ENCODE assay signal across 11 cellular contexts in genomic region chr12:46458500-46459106, GRCh38.
A peak's percentile ranks its signal among the peaks of the same experiment; 100 is the strongest.
DNase-seq lines count a peak whose midpoint lies in the region; ATAC-seq and TF ChIP-seq lines count a peak whose summit lies in the region.
"Had no signal": no experiment of that assay in that cellular context is flagged by ENCODE, and none has a peak within 500 bp of the region (broad histone marks: within the 10 kb centered on the region; RNA-seq: fewer than 3 reads in every experiment).

No MANE protein-coding gene starts in this region.

- no peaks in the 10 kb centered on the region for H3K36me3 Mint-ChIP-seq in CD8-positive, alpha-beta memory T cell
- H3K36me3 Mint-ChIP-seq in activated T-helper 1 cell treated with anti-CD3 and anti-CD28 coated beads, Interleukin-12 subunit alpha, Interleukin-12 subunit beta, Interleukin-2, Interleukin-4 antibody, amounts not matched to agents 30 ng/mL and 10 ng/mL and 1 ng/mL, durations not matched to agents 14 hours and 24 hours and 36 hours (ENCODE audit: low read depth), result peaks cover 2% of the 10 kb centered on the region
- H3K36me3 Mint-ChIP-seq in osteocyte (ENCODE audit: unreplicated experiment), result peaks cover 7% of the 10 kb centered on the region

- peak in 1 of 5 donors; percentile 12 for DNase-seq in CD8-positive, alpha-beta memory T cell
- DNase-seq in KBM-7 (peak; percentile 22), osteocyte (ENCODE audit: extremely low spot score, unreplicated experiment) (no peak), NCI-H345 (lab: John Stamatoyannopoulos, UW) (no peak), COLO829 (ENCODE audit: low spot score) (no peak)
- DNase-seq in activated T-helper 1 cell treated with anti-CD3 and anti-CD28 coated beads, Interleukin-12 subunit alpha, Interleukin-12 subunit beta, Interleukin-2, Interleukin-4 antibody, amounts not matched to agents 30 ng/mL and 10 ng/mL and 1 ng/mL, durations not matched to agents 14 hours and 24 hours and 36 hours (ENCODE audit: low spot score), result no peak
- DNase-seq: NCI-H1694, SK-N-SH had no signal

- peak overlapping the region; percentile 4 to 70 (median 48) for H3K4me3 Mint-ChIP-seq in CD8-positive, alpha-beta memory T cell
- peak overlapping the region; percentile 66 for H3K4me3 Mint-ChIP-seq in activated T-helper 1 cell treated with anti-CD3 and anti-CD28 coated beads, Interleukin-12 subunit alpha, Interleukin-12 subunit beta, Interleukin-2, Interleukin-4 antibody, amounts not matched to agents 30 ng/mL and 10 ng/mL and 1 ng/mL, durations not matched to agents 14 hours and 24 hours and 36 hours
- no peak overlapping the region for H3K4me3 Mint-ChIP-seq in osteocyte (ENCODE audit: unreplicated experiment)

- H3K9me3 ChIP-seq in CD8-positive, alpha-beta memory T cell (ENCODE audit: low read length), result no peaks in the 10 kb centered on the region
- H3K9me3 ChIP-seq: right atrium auricular region, SK-N-SH had no signal

- CTCF ChIA-PET in CD8-positive, alpha-beta memory T cell (lab: Charles Lee), result no interaction called here

- peak overlapping the region; percentile 29 to 92 (median 63) for H3K27ac Mint-ChIP-seq in CD8-positive, alpha-beta memory T cell
- H3K27ac Mint-ChIP-seq in activated T-helper 1 cell treated with anti-CD3 and anti-CD28 coated beads, Interleukin-12 subunit alpha, Interleukin-12 subunit beta, Interleukin-2, Interleukin-4 antibody, amounts not matched to agents 30 ng/mL and 10 ng/mL and 1 ng/mL, durations not matched to agents 14 hours and 24 hours and 36 hours, result peak overlapping the region; percentile 99
- peak overlapping the region; percentile 89 for H3K27ac Mint-ChIP-seq in osteocyte (ENCODE audit: unreplicated experiment)

- ATAC-seq in HG02623 (IDR thresholded peaks at IDR 0.05; ENCODE audit: unreplicated experiment), result no peak
- ATAC-seq: foreskin keratinocyte had no signal

- H3K9me3 Mint-ChIP-seq in CD8-positive, alpha-beta memory T cell, result no peaks in the 10 kb centered on the region
- H3K9me3 Mint-ChIP-seq in activated T-helper 1 cell treated with anti-CD3 and anti-CD28 coated beads, Interleukin-12 subunit alpha, Interleukin-12 subunit beta, Interleukin-2, Interleukin-4 antibody, amounts not matched to agents 30 ng/mL and 10 ng/mL and 1 ng/mL, durations not matched to agents 14 hours and 24 hours and 36 hours, result no peaks in the 10 kb centered on the region
- no peaks in the 10 kb centered on the region for H3K9me3 Mint-ChIP-seq in osteocyte (ENCODE audit: unreplicated experiment)

- no peaks in the 10 kb centered on the region for H3K27me3 Mint-ChIP-seq in CD8-positive, alpha-beta memory T cell
- H3K27me3 Mint-ChIP-seq in activated T-helper 1 cell treated with anti-CD3 and anti-CD28 coated beads, Interleukin-12 subunit alpha, Interleukin-12 subunit beta, Interleukin-2, Interleukin-4 antibody, amounts not matched to agents 30 ng/mL and 10 ng/mL and 1 ng/mL, durations not matched to agents 14 hours and 24 hours and 36 hours (ENCODE audit: insufficient read depth), result no peaks in the 10 kb centered on the region
- no peaks in the 10 kb centered on the region for H3K27me3 Mint-ChIP-seq in osteocyte (ENCODE audit: unreplicated experiment)

- H3K36me3 ChIP-seq in CD8-positive, alpha-beta memory T cell (ENCODE audit: insufficient read depth, low read length), result no peaks in the 10 kb centered on the region
- H3K36me3 ChIP-seq: right atrium auricular region had no signal

- H3K4me1 ChIP-seq in CD8-positive, alpha-beta memory T cell (ENCODE audit: insufficient read depth, low read length), result peaks cover 60% of the 10 kb centered on the region

- intact Hi-C loops in activated T-helper 1 cell treated with anti-CD3 and anti-CD28 coated beads, Interleukin-12 subunit alpha, Interleukin-12 subunit beta, Interleukin-2, Interleukin-4 antibody, amounts not matched to agents 30 ng/mL and 10 ng/mL and 1 ng/mL, durations not matched to agents 14 hours and 24 hours and 36 hours (cut with micrococcal nuclease), result loop anchor here (1.0 to 10.0 kb wide), 11 partner anchors 12 to 474 kb away; no protein-coding TSS in a partner anchor

- H3K4me1 Mint-ChIP-seq in CD8-positive, alpha-beta memory T cell, result peaks cover 54 to 63% (median 63%) of the 10 kb centered on the region in 3 donors
- peaks cover 67% of the 10 kb centered on the region for H3K4me1 Mint-ChIP-seq in activated T-helper 1 cell treated with anti-CD3 and anti-CD28 coated beads, Interleukin-12 subunit alpha, Interleukin-12 subunit beta, Interleukin-2, Interleukin-4 antibody, amounts not matched to agents 30 ng/mL and 10 ng/mL and 1 ng/mL, durations not matched to agents 14 hours and 24 hours and 36 hours (ENCODE audit: low read depth)
- H3K4me1 Mint-ChIP-seq in osteocyte (ENCODE audit: unreplicated experiment), result peaks cover 57% of the 10 kb centered on the region

- H3K27me3 ChIP-seq in CD8-positive, alpha-beta memory T cell (ENCODE audit: insufficient read depth, low read length, poor library complexity, severe bottlenecking), result no peaks in the 10 kb centered on the region
- H3K27me3 ChIP-seq: foreskin keratinocyte, right atrium auricular region had no signal

- in situ Hi-C loops in KBM-7 (cut with MboI; ENCODE audit: low pct_unique_long_range_greater_than_20kb, low sequenced_read_pairs), result no loop called here

- POLR2A ChIA-PET in CD8-positive, alpha-beta memory T cell (lab: Charles Lee), result no interaction called here

- H3K27ac ChIP-seq in CD8-positive, alpha-beta memory T cell (ENCODE audit: low read depth, low read length), result no peak overlapping the region
- H3K27ac ChIP-seq: foreskin keratinocyte, right atrium auricular region had no signal

- H3K4me3 ChIP-seq in CD8-positive, alpha-beta memory T cell (ENCODE audit: low read length), result no peak overlapping the region
- H3K4me3 ChIP-seq: right atrium auricular region had no signal

- no peak for TF ChIP-seq CTCF in osteocyte (IDR thresholded peaks at IDR 0.05)
